Comparison of ENCODE assay signal across 1 cellular context in genomic region chr7:66654275-66655112, GRCh38.
A peak's percentile ranks its signal among the peaks of the same experiment; 100 is the strongest.
TF ChIP-seq lines count a peak whose summit lies in the region.

No MANE protein-coding gene starts in this region.

TF ChIP-seq in WTC11, 78 proteins besides CTCF, POLR2A, EP300 and RAD21 (continued from another document):
- TF ChIP-seq ZNF281 (CRISPR knock-in tag; IDR thresholded peaks at IDR 0.05) (peak; percentile 68; the same call in 1 of the 2 replicates), ZNF671 (CRISPR knock-in tag; IDR thresholded peaks at IDR 0.05) (no peak), MLX (CRISPR knock-in tag; IDR thresholded peaks at IDR 0.05) (no peak), ATF6 (CRISPR knock-in tag; IDR thresholded peaks at IDR 0.05) (no peak), ZBTB43 (CRISPR knock-in tag; IDR thresholded peaks at IDR 0.05) (peak; percentile 81; the same call in 1 of the 2 replicates), CBFB (CRISPR knock-in tag; IDR thresholded peaks at IDR 0.05; ENCODE audit: low read depth) (no peak), JAZF1 (CRISPR knock-in tag; IDR thresholded peaks at IDR 0.05) (no peak), PREB (CRISPR knock-in tag; IDR thresholded peaks at IDR 0.05; ENCODE audit: borderline replicate concordance) (0 out of 2 replicates have a peak, but pooled peaks have one; percentile 18), ZBTB21 (CRISPR knock-in tag; IDR thresholded peaks at IDR 0.05; ENCODE audit: borderline replicate concordance) (peak; percentile 94; the same call in 1 of the 2 replicates), USF1 (CRISPR knock-in tag; IDR thresholded peaks at IDR 0.05) (peak; percentile 85), GABPB1 (CRISPR knock-in tag; IDR thresholded peaks at IDR 0.05) (peak; percentile 88), SMAD4 (CRISPR knock-in tag; IDR thresholded peaks at IDR 0.05) (peak; percentile 11; the same call in 1 of the 2 replicates), JUN (CRISPR knock-in tag; IDR thresholded peaks at IDR 0.05) (no peak), PRDM15 (CRISPR knock-in tag; IDR thresholded peaks at IDR 0.05) (peak; percentile 21; the same call in 1 of the 2 replicates), TEAD4 (CRISPR knock-in tag; IDR thresholded peaks at IDR 0.05) (peak; percentile 0; the same call in 1 of the 2 replicates), ZNF532 (CRISPR knock-in tag; IDR thresholded peaks at IDR 0.05; ENCODE audit: borderline replicate concordance) (no peak), E2F1 (CRISPR knock-in tag; IDR thresholded peaks at IDR 0.05) (peak; percentile 21; the same call in 1 of the 2 replicates), SMAD3 (CRISPR knock-in tag; IDR thresholded peaks at IDR 0.05; ENCODE audit: borderline replicate concordance) (peak; percentile 88; the same call in 1 of the 2 replicates), CREM (CRISPR knock-in tag; IDR thresholded peaks at IDR 0.05) (peak; percentile 96), CDX4 (CRISPR knock-in tag; IDR thresholded peaks at IDR 0.05; ENCODE audit: borderline replicate concordance) (no peak), ARID4B (CRISPR knock-in tag; IDR thresholded peaks at IDR 0.05; ENCODE audit: borderline replicate concordance) (peak; percentile 56; the same call in 1 of the 2 replicates), NFE2L1 (CRISPR knock-in tag; IDR thresholded peaks at IDR 0.05) (0 out of 2 replicates have a peak, but pooled peaks have one; percentile 67), TCF7 (CRISPR knock-in tag; IDR thresholded peaks at IDR 0.05; ENCODE audit: low read depth) (no peak)
